20 cellular contexts compared by ENCODE assay signal in genomic region chr1:100343897-100344296, GRCh38.
"Had no signal": no experiment of that assay in that cellular context is flagged by ENCODE, and none has a peak within 500 bp of the region (broad histone marks: within the 10 kb centered on the region; RNA-seq: fewer than 3 reads in every experiment).

No MANE protein-coding gene starts in this region.

- H3K27ac ChIP-seq: cardiac muscle cell, dorsolateral prefrontal cortex, gastroesophageal sphincter, hepatocyte, left lung, ovary, thyroid gland had no signal

- H3K4me2 ChIP-seq: hepatocyte had no signal

- FAIRE-seq: urothelium cell line had no signal

- DNase-seq: activated CD4-positive, alpha-beta T cell treated with anti-CD3 and anti-CD28 coated beads for 4 hours; activated CD8-positive, alpha-beta memory T cell treated with anti-CD3 and anti-CD28 coated beads, Interleukin-2, amount 50 U/mL, for 48 hours; activated CD8-positive, alpha-beta T cell treated with anti-CD3 and anti-CD28 coated beads for 36 hours; activated gamma-delta T cell; activated T-cell treated with anti-CD3 and anti-CD28 coated beads, Interleukin-2, amount 50 U/mL, for 72 hours; dorsolateral prefrontal cortex; endodermal cell; islet precursor cell; left lung; ovary; stimulated activated CD4-positive, alpha-beta T cell treated with anti-CD3 and anti-CD28 coated beads, Interleukin-12 subunit alpha, Interleukin-12 subunit beta, amount 100 ng/mL, for 4 hours; stimulated activated CD4-positive, alpha-beta T cell treated with anti-CD3 and anti-CD28 coated beads, Interleukin-2, amount 100 ng/mL, for 24 hours; T-helper 9 cell; thyroid gland had no signal

- ATAC-seq: activated CD8-positive, alpha-beta T cell treated with anti-CD3 and anti-CD28 coated beads for 36 hours; activated naive CD4-positive, alpha-beta T cell treated with anti-CD3 and anti-CD28 coated beads, Interleukin-2, amount 50 U/mL, for 72 hours; activated T-cell treated with anti-CD3 and anti-CD28 coated beads, Interleukin-2, amount 50 U/mL, for 72 hours; gastroesophageal sphincter; left lung; stimulated activated effector memory CD8-positive, alpha-beta T cell treated with anti-CD3 and anti-CD28 coated beads, Interleukin-12 subunit alpha, Interleukin-12 subunit beta, amount 100 ng/mL, for 72 hours had no signal

- H3K4me3 ChIP-seq: cardiac muscle cell, dorsolateral prefrontal cortex, gastroesophageal sphincter, hepatocyte, left lung, ovary, thyroid gland had no signal

- H2AFZ ChIP-seq: hepatocyte had no signal

- H3K79me2 ChIP-seq: hepatocyte had no signal

- H3K27me3 ChIP-seq: cardiac muscle cell, dorsolateral prefrontal cortex, gastroesophageal sphincter, hepatocyte, left lung, ovary, thyroid gland had no signal

- H3K4me1 ChIP-seq: gastroesophageal sphincter, left lung, thyroid gland had no signal

- H3K36me3 ChIP-seq: cardiac muscle cell, gastroesophageal sphincter, left lung, ovary, thyroid gland had no signal

- H3K9me3 ChIP-seq: gastroesophageal sphincter, left lung, ovary, thyroid gland had no signal
